In the genomic region with DNA sequence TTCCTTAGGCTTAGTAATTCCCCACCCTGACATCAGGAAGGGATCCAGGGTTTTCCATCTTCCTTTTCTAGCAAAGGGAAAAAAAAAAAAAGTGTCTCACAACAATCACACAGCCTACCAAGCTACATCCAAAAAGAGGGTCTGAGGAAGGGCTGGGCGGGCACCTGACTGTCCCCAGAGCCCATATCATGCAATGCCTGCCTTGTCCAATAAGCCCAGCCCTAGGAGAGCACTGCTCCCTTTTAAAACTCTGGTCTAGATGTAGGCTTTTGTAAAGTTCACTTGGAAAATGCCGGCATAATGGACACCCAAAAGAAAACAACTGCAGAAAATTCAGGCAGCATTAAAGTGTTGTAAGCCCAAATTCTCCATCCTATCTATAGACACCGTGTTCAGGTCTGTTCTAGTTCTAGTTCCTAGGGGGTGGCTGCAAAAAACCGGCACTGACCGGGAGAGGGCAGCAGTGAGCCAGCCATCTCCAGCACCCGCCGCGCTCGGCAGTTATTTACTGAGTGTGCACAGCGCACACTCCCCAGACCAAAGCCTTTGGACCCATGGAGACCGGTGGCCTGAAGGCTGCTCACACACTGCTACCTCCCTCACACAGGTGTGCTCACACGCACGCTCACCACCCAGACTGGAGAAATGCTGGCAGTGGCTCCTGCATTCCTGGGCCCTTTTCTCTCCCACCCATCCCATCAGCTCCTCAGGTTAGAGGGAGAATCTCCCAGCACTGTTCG, we compare ENCODE assay signal across 8 cellular contexts. TPM values are rescaled to one million over a fixed set of nuclear protein-coding genes. Genes with fewer than 3 reads are reported as not detected.
DNase-seq lines count a peak whose midpoint lies in the region; ATAC-seq, FAIRE-seq and TF ChIP-seq lines count a peak whose summit lies in the region.

No MANE protein-coding gene starts in this region.

- peaks cover 6 to 17% of the 10 kb centered on the region in 2 donors for H3K27me3 Mint-ChIP-seq in CD8-positive, alpha-beta memory T cell
- peaks cover 16% of the 10 kb centered on the region for H3K27me3 Mint-ChIP-seq in neural crest cell (ENCODE audit: low read depth)

- no peak for FAIRE-seq in RCC 7860 (lab: Jason Lieb, UNC)

- H3K27ac ChIP-seq in CD8-positive, alpha-beta memory T cell (ENCODE audit: low read depth, low read length), result no peak overlapping the region

- peak overlapping the region in 3 of 7 donors; percentile 1 to 61 (median 38) for H3K4me3 Mint-ChIP-seq in CD8-positive, alpha-beta memory T cell
- peak overlapping the region; percentile 31 for H3K4me3 Mint-ChIP-seq in neural crest cell

- H3K36me3 Mint-ChIP-seq in CD8-positive, alpha-beta memory T cell, result peaks cover 0 to 3% (median 0%) of the 10 kb centered on the region in 3 donors
- peaks cover 5% of the 10 kb centered on the region for H3K36me3 Mint-ChIP-seq in neural crest cell (ENCODE audit: low read depth)

- H3K27ac Mint-ChIP-seq in CD8-positive, alpha-beta memory T cell, result no peak overlapping the region
- peak overlapping the region; percentile 63 for H3K27ac Mint-ChIP-seq in neural crest cell (ENCODE audit: unreplicated experiment)

- no peaks in the 10 kb centered on the region for H3K9me3 Mint-ChIP-seq in CD8-positive, alpha-beta memory T cell
- no peaks in the 10 kb centered on the region for H3K9me3 Mint-ChIP-seq in neural crest cell

- ATAC-seq in GM19463 (IDR thresholded peaks at IDR 0.05; ENCODE audit: unreplicated experiment), result peak; percentile 68
- ATAC-seq in stimulated activated naive CD8-positive, alpha-beta T cell treated with anti-CD3 and anti-CD28 coated beads, Interleukin-15, Interleukin-2, amounts not matched to agents 100 U/mL and 50 U/mL, for 24 hours, result peak; percentile 85

- H3K9me3 ChIP-seq in CD8-positive, alpha-beta memory T cell (ENCODE audit: low read length), result no peaks in the 10 kb centered on the region

- no peak overlapping the region for H3K4me3 ChIP-seq in CD8-positive, alpha-beta memory T cell (ENCODE audit: low read length)

- peaks cover 9% of the 10 kb centered on the region for H3K4me1 ChIP-seq in CD8-positive, alpha-beta memory T cell (ENCODE audit: insufficient read depth, low read length)

- in situ Hi-C loops in KBM-7 (cut with MboI; ENCODE audit: low pct_unique_long_range_greater_than_20kb, low sequenced_read_pairs), result no loop called here

- POLR2A ChIA-PET in CD8-positive, alpha-beta memory T cell (lab: Charles Lee), result no interaction called here

- peak; percentile 61 to 83 (median 69) for DNase-seq in CD8-positive, alpha-beta memory T cell
- peak; percentile 81 for DNase-seq in KBM-7
- peak; percentile 67 for DNase-seq in RCC 7860 (ENCODE audit: low spot score)
- peak; percentile 86 to 89 for DNase-seq in activated T-cell treated with anti-CD3 and anti-CD28 coated beads, Interleukin-2, amount 50 U/mL, for 48 hours
- peak; percentile 65 for DNase-seq in fibroblast of peridontal ligament (ENCODE audit: extremely low read depth)
- DNase-seq in neural crest cell (ENCODE audit: low read depth, low spot score), result peak; percentile 85
- DNase-seq in stimulated activated naive CD8-positive, alpha-beta T cell treated with anti-CD3 and anti-CD28 coated beads, Interleukin-15, Interleukin-2, amounts not matched to agents 100 U/mL and 50 U/mL, for 24 hours, result peak; percentile 88

- CTCF ChIA-PET in CD8-positive, alpha-beta memory T cell (lab: Charles Lee), result interaction anchor here (0.7 to 5.9 kb wide), 11 partner anchors 8 to 148 kb away, joined by 3 to 38 read pairs (median 3); no protein-coding TSS in a partner anchor

- H3K4me1 Mint-ChIP-seq in CD8-positive, alpha-beta memory T cell, result peaks cover 15 to 21% (median 16%) of the 10 kb centered on the region in 3 donors
- peaks cover 7% of the 10 kb centered on the region for H3K4me1 Mint-ChIP-seq in neural crest cell

- peaks cover 18% of the 10 kb centered on the region for H3K27me3 ChIP-seq in CD8-positive, alpha-beta memory T cell (ENCODE audit: insufficient read depth, low read length, poor library complexity, severe bottlenecking)

- peak; percentile 83 for TF ChIP-seq CTCF in neural crest cell (conservative IDR thresholded peaks at IDR 0.05)

- H3K36me3 ChIP-seq in CD8-positive, alpha-beta memory T cell (ENCODE audit: insufficient read depth, low read length), result no peaks in the 10 kb centered on the region

RNA-seq across cellular contexts. Expression of gene PODXL, which starts 48.7 kb away (rescaled TPM):
- 1 to 10 TPM; 1.2 TPM for total RNA-seq in CD8-positive, alpha-beta memory T cell
- 0.62 TPM for polyA plus RNA-seq in CD8-positive, alpha-beta memory T cell
- total RNA-seq in neural crest cell, result 21.4 and 22.5 TPM in 2 replicates

Comparison
In these comparisons a context has a peak if more than half of its experiments do, and no peak if none do; other contexts are left out.
1. RNA of gene PODXL, which starts 48.7 kb away (total RNA-seq): 21.4 to 22.5 TPM in neural crest cell; 1.2 TPM in CD8-positive, alpha-beta memory T cell; every median in the first group is over 10 times any median in the second.
2. Peak in every context shown above with its lines, with median percentiles within 50 percentile points of each other: DNase-seq.